In the genomic region with DNA sequence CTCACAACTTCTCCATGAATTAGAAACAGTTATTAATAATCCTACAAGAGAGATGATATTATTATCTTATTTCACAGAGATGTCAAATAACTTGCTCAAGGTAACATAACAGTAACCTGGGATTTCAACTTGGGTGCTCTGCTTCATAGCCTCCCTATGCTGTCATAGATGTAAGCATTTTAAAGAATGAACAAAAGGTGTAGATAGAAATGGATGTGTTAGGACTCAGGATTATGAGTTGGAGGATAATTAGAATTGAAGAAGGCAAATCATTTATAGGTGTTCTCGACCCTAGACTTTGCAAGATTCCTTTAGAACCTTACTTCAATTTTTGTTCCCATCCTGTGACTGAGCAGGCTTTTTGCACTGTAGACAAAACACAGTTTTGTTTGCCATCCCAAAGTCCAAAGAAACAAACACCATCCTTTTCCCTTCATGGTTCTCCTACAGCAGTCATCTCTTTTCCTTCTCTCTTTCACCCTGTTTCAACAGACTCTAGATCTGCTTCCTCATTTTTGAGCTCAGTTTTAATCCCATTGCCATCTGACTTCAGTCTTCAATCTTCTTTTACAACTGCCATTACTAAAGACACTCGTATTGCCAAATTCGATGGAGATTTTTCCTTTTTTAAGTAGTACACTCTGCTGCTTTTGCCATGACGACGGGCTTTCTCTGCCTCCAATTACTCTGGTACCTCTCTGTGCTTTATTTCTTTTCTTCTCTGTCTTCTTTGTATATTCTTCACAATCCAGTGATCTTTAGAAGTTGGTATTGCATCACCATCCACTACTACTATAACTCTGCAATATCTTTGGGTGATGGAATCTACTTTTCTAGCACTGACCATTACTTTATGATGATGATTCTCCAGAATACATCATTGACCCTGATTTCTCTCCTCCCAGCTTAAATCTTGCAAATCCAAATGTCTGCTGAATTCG, we compare ENCODE assay signal across 11 cellular contexts. TPM values are rescaled to one million over a fixed set of nuclear protein-coding genes. Genes with fewer than 3 reads are reported as not detected.
DNase-seq lines count a peak whose midpoint lies in the region; TF ChIP-seq lines count a peak whose summit lies in the region.
"Had no signal": no experiment of that assay in that cellular context is flagged by ENCODE, and none has a peak within 500 bp of the region (broad histone marks: within the 10 kb centered on the region; RNA-seq: fewer than 3 reads in every experiment).

No MANE protein-coding gene starts in this region.

- intact Hi-C loops in PC-9 (cut with micrococcal nuclease; ENCODE audit: unreplicated experiment): loop anchor here (1.0 kb wide), 1 partner anchor 104 kb away; no protein-coding TSS in a partner anchor
- intact Hi-C loops in adrenal gland (cut with DNase I): no loop called here

- DNase-seq in AML-193 (lab: John Stamatoyannopoulos, UW): peak; percentile 24 to 34
- DNase-seq in PC-9: no peak
- DNase-seq in epithelial cell of prostate (ENCODE audit: low read depth, low spot score): no peak
- no peak for DNase-seq in UCSD-AML1 (lab: John Stamatoyannopoulos, UW; ENCODE audit: unreplicated experiment)
- no peak for DNase-seq in tibial nerve (ENCODE audit: low spot score in 2 of 2)
- no peak for DNase-seq in RWPE1 (ENCODE audit: low spot score)
- no peak for DNase-seq in adrenal gland
- DNase-seq: activated CD4-positive, alpha-beta T cell treated with anti-CD3 and anti-CD28 coated beads for 36 hours; SHP77 had no signal

- H3K79me2 ChIP-seq in PC-9 (ENCODE audit: low read depth): no peaks in the 10 kb centered on the region; the same call in 1 of the 2 replicates

- no peaks in the 10 kb centered on the region for H3K36me3 ChIP-seq in PC-9 (ENCODE audit: low read depth)
- no peaks in the 10 kb centered on the region for H3K36me3 ChIP-seq in tibial nerve
- H3K36me3 ChIP-seq in adrenal gland (replicated peaks in 1 of 2): no peaks in the 10 kb centered on the region

- POLR2A ChIA-PET in PC-9 (lab: Charles Lee; ENCODE audit: unreplicated experiment) (no interaction called here), RWPE1 (lab: Yijun Ruan, JAX; ENCODE audit: low non-redundant PET) (no interaction called here)

- H3K36me3 Mint-ChIP-seq in nephron (ENCODE audit: low read depth): peaks cover 34% of the 10 kb centered on the region
- H3K36me3 Mint-ChIP-seq: activated naive CD4-positive, alpha-beta T cell treated with anti-CD3 and anti-CD28 coated beads, Interleukin-2, amount 50 U/mL, for 24 hours had no signal

- peaks cover 50% of the 10 kb centered on the region for H3K4me1 ChIP-seq in PC-9 (replicated peaks; ENCODE audit: insufficient read depth)
- peaks cover 0 to 33% (median 8%) of the 10 kb centered on the region in 4 donors for H3K4me1 ChIP-seq in tibial nerve
- H3K4me1 ChIP-seq in adrenal gland (replicated peaks in 1 of 2): peaks cover 0 to 6% of the 10 kb centered on the region in 2 donors

- no TSS peak for BruUV-seq in PC-9 (replicated peaks; lab: Mats Ljungman, UMichigan)

- peak overlapping the region; percentile 7 to 44 (median 22) for H3K27ac Mint-ChIP-seq in nephron
- H3K27ac Mint-ChIP-seq: activated CD4-positive, alpha-beta T cell treated with anti-CD3 and anti-CD28 coated beads for 36 hours; activated naive CD4-positive, alpha-beta T cell treated with anti-CD3 and anti-CD28 coated beads, Interleukin-2, amount 50 U/mL, for 24 hours had no signal

- no peaks in the 10 kb centered on the region for H3K9me3 Mint-ChIP-seq in nephron
- H3K9me3 Mint-ChIP-seq: activated naive CD4-positive, alpha-beta T cell treated with anti-CD3 and anti-CD28 coated beads, Interleukin-2, amount 50 U/mL, for 24 hours had no signal

- H2AFZ ChIP-seq in PC-9: 0 out of 2 replicates have a peak overlapping the region, but pooled peaks have one; percentile 44

- peak overlapping the region; percentile 43 for H3K4me2 ChIP-seq in PC-9

- no peak for TF ChIP-seq EP300 in tibial nerve (IDR thresholded peaks at IDR 0.05)

- peaks cover 27% of the 10 kb centered on the region for H3F3A ChIP-seq in PC-9 (ENCODE audit: insufficient read depth, low read depth)

- H3K4me3 ChIP-seq in PC-9: peak overlapping the region; percentile 3; the same call in 1 of the 2 replicates
- H3K4me3 ChIP-seq in tibial nerve: no peak overlapping the region
- H3K4me3 ChIP-seq in adrenal gland: no peak overlapping the region

- no peaks in the 10 kb centered on the region for H3K27me3 ChIP-seq in PC-9 (ENCODE audit: insufficient read depth, low read depth)
- H3K27me3 ChIP-seq in tibial nerve: no peaks in the 10 kb centered on the region
- H3K27me3 ChIP-seq in adrenal gland: no peaks in the 10 kb centered on the region

- CTCF ChIA-PET in PC-9 (lab: Charles Lee): no interaction called here
- CTCF ChIA-PET in RWPE1 (lab: Yijun Ruan, JAX): interaction anchor here (0.6 kb wide), 1 partner anchor 818 kb away, joined by 3 read pairs; no protein-coding TSS in a partner anchor

- 67 to 69% methylated on average over 6 of the region's 6 CpGs for WGBS in tibial nerve, 2 donors
- WGBS in adrenal gland, 4 donors: 63 to 69% (median 64%) methylated on average over 6 of the region's 6 CpGs

- no peaks in the 10 kb centered on the region for H4K20me1 ChIP-seq in PC-9 (ENCODE audit: insufficient read depth)

- TF ChIP-seq POLR2A in tibial nerve (IDR thresholded peaks at IDR 0.05) (no peak), adrenal gland (IDR thresholded peaks at IDR 0.05) (no peak)

- no peaks in the 10 kb centered on the region for H3K9me2 ChIP-seq in PC-9 (ENCODE audit: insufficient read depth)

- TF ChIP-seq CTCF in PC-9 (conservative IDR thresholded peaks at IDR 0.05) (no peak), nephron (IDR thresholded peaks at IDR 0.05; ENCODE audit: unreplicated experiment in 3 of 3) (no peak), tibial nerve (IDR thresholded peaks at IDR 0.05) (no peak), RWPE1 (conservative IDR thresholded peaks at IDR 0.05; ENCODE audit: low read depth) (no peak), adrenal gland (IDR thresholded peaks at IDR 0.05) (no peak)

- H3K27me3 Mint-ChIP-seq in nephron (ENCODE audit: low read depth): no peaks in the 10 kb centered on the region

- no peaks in the 10 kb centered on the region for H3K9me3 ChIP-seq in PC-9 (ENCODE audit: insufficient read depth, low read depth)
- no peaks in the 10 kb centered on the region for H3K9me3 ChIP-seq in tibial nerve
- H3K9me3 ChIP-seq in adrenal gland (replicated peaks in 1 of 3): no peaks in the 10 kb centered on the region

- H3K4me3 Mint-ChIP-seq in nephron: peak overlapping the region in 1 of 3 experiments; percentile 13
- H3K4me3 Mint-ChIP-seq: activated CD4-positive, alpha-beta T cell treated with anti-CD3 and anti-CD28 coated beads for 36 hours; activated naive CD4-positive, alpha-beta T cell treated with anti-CD3 and anti-CD28 coated beads, Interleukin-2, amount 50 U/mL, for 24 hours had no signal

- H3K4me1 Mint-ChIP-seq in nephron: peaks cover 26% of the 10 kb centered on the region
- H3K4me1 Mint-ChIP-seq: activated CD4-positive, alpha-beta T cell treated with anti-CD3 and anti-CD28 coated beads for 36 hours; activated naive CD4-positive, alpha-beta T cell treated with anti-CD3 and anti-CD28 coated beads, Interleukin-2, amount 50 U/mL, for 24 hours had no signal

- H3K27ac ChIP-seq in PC-9 (peak overlapping the region; percentile 80), epithelial cell of prostate (peak overlapping the region; percentile 71), tibial nerve (peak overlapping the region in 1 of 4 donors; percentile 10), RWPE1 (no peak overlapping the region), adrenal gland (peak overlapping the region in 2 of 5 donors; percentile 15 to 47)

RNA-seq across cellular contexts. Expression of gene HNMT, which starts 4.5 kb away (rescaled TPM):
- total RNA-seq in PC-9 (2021) (16.6 TPM in 2 replicates), tibial nerve (10 to 100 TPM; 18.1 to 63.9 (median 31.5) TPM), adrenal gland (10 to 100 TPM in 7 of 8 donors, 1 to 10 TPM in 1; 4.5 to 53.7 (median 22.4) TPM)
- 10 to 100 TPM; 15.1 to 36.1 (median 21.2) TPM for polyA plus RNA-seq in adrenal gland
- total RNA-seq: activated CD4-positive, alpha-beta T cell treated with anti-CD3 and anti-CD28 coated beads for 36 hours had no signal

Comparison
In these comparisons a context has a peak if more than half of its experiments do, and no peak if none do; other contexts are left out.
1. DNase-seq: peak in AML-193 (2 of 2); none in PC-9 (0 of 2), epithelial cell of prostate (single experiment), UCSD-AML1 (single experiment), tibial nerve (0 of 2), RWPE1 (single experiment) and adrenal gland (0 of 7).